19 cellular contexts compared by ENCODE assay signal in the genomic region with DNA sequence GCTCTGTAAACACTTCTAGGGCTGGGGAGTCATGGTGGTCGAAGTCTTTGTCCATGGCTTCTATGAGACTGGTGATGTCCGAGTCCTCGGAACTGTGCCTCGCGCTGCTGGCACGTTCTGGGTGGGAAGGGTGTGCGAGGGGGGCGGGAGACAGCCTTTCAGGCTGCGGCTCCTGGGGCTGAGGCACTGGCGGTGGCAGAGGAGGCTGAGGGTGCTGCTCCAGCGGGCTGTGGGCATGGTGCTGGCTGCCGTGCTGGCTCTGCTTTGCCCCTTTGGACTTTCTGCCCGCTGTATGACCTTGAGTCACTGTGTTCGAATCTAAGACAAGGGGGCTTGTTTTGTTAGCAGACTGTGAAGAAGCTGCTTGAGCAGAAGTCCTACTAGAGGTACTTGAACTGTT.
"Had no signal": no experiment of that assay in that cellular context is flagged by ENCODE, and none has a peak within 500 bp of the region (broad histone marks: within the 10 kb centered on the region; RNA-seq: fewer than 3 reads in every experiment).

No MANE protein-coding gene starts in this region.

- H3K4me1 ChIP-seq: pancreas, testis, transverse colon had no signal

- H3K4me3 ChIP-seq: coronary artery, heart left ventricle, mucosa of descending colon, pancreas, testis, transverse colon had no signal

- H3K27ac ChIP-seq: coronary artery, heart left ventricle, pancreas, testis, transverse colon had no signal

- H3K4me1 Mint-ChIP-seq: endodermal cell; stimulated activated memory B cell treated with anti-CD40 and anti-IgM and Interleukin-4, amounts not matched to agents 10 μg/mL and 1 μg/mL and 100 μg/mL, for 72 hours had no signal

- H3K4me3 Mint-ChIP-seq: endodermal cell; naive thymus-derived CD8-positive, alpha-beta T cell; stimulated activated memory B cell treated with anti-CD40 and anti-IgM and Interleukin-4, amounts not matched to agents 10 μg/mL and 1 μg/mL and 100 μg/mL, for 72 hours; stimulated activated naive CD8-positive, alpha-beta T cell treated with anti-CD3 and anti-CD28 coated beads, Interleukin-15, Interleukin-2, amounts not matched to agents 100 ng/mL and 50 ng/mL, for 24 hours had no signal

- H3K27me3 ChIP-seq: heart left ventricle, pancreas, testis, transverse colon had no signal

- H3K9me3 ChIP-seq: heart left ventricle, mucosa of descending colon, pancreas, testis, transverse colon had no signal

- H3K9me3 Mint-ChIP-seq: endodermal cell; naive thymus-derived CD8-positive, alpha-beta T cell; stimulated activated memory B cell treated with anti-CD40 and anti-IgM and Interleukin-4, amounts not matched to agents 10 μg/mL and 1 μg/mL and 100 μg/mL, for 72 hours; stimulated activated naive CD8-positive, alpha-beta T cell treated with anti-CD3 and anti-CD28 coated beads, Interleukin-15, Interleukin-2, amounts not matched to agents 100 ng/mL and 50 ng/mL, for 24 hours had no signal

- H3K27me3 Mint-ChIP-seq: naive thymus-derived CD8-positive, alpha-beta T cell; progenitor cell of endocrine pancreas; stimulated activated memory B cell treated with anti-CD40 and anti-IgM and Interleukin-4, amounts not matched to agents 10 μg/mL and 1 μg/mL and 100 μg/mL, for 72 hours; stimulated activated naive CD8-positive, alpha-beta T cell treated with anti-CD3 and anti-CD28 coated beads, Interleukin-15, Interleukin-2, amounts not matched to agents 100 ng/mL and 50 ng/mL, for 24 hours had no signal

- H3K27ac Mint-ChIP-seq: endodermal cell; naive thymus-derived CD8-positive, alpha-beta T cell; progenitor cell of endocrine pancreas; stimulated activated memory B cell treated with anti-CD40 and anti-IgM and Interleukin-4, amounts not matched to agents 10 μg/mL and 1 μg/mL and 100 μg/mL, for 72 hours; stimulated activated naive CD8-positive, alpha-beta T cell treated with anti-CD3 and anti-CD28 coated beads, Interleukin-15, Interleukin-2, amounts not matched to agents 100 ng/mL and 50 ng/mL, for 24 hours had no signal

- DNase-seq: cerebellar nuclear complex; effector CD4-positive, alpha-beta T cell; endodermal cell; heart left ventricle; hippocampal formation; islet precursor cell; mucosa of descending colon; naive thymus-derived CD8-positive, alpha-beta T cell; nucleus accumbens; pancreas; right cardiac atrium; stimulated activated CD4-positive, alpha-beta T cell treated with anti-CD3 and anti-CD28 coated beads, Interleukin-4, amount 100 ng/mL, for 24 hours; testis; transverse colon had no signal

- ATAC-seq: left lobe of liver; mucosa of descending colon; naive thymus-derived CD8-positive, alpha-beta T cell; pancreas; right cardiac atrium; stimulated activated memory B cell treated with anti-CD40 and anti-IgM and Interleukin-4, amounts not matched to agents 10 μg/mL and 1 μg/mL and 100 μg/mL, for 72 hours had no signal
